Comparison of ENCODE assay signal across 1 cellular context in genomic region chr22:50270302-50271010, GRCh38.
TF ChIP-seq lines count a peak whose summit lies in the region.

TSS of gene MAPK11 (minus strand) at chr22:50270380. CDS start at chr22:50270292, 88 bp downstream.

TF ChIP-seq in HEK293, 187 proteins besides CTCF, POLR2A, EP300 and RAD21 (continued from another document):
- TF ChIP-seq ZNF639 (tag by site-specific recombination; IDR thresholded peaks at IDR 0.05), result no peak
- TF ChIP-seq ZNF394 (tag by site-specific recombination; IDR thresholded peaks at IDR 0.05; ENCODE audit: borderline replicate concordance), result no peak
- peak; percentile 41; the same call in 1 of the 2 replicates for TF ChIP-seq ZBTB10 (tag by site-specific recombination; IDR thresholded peaks at IDR 0.05)
- peak; percentile 67; the same call in 1 of the 2 replicates for TF ChIP-seq PRDM10 (tag by site-specific recombination; IDR thresholded peaks at IDR 0.05)
- no peak for TF ChIP-seq SETDB1 (IDR thresholded peaks at IDR 0.05; ENCODE audit: insufficient read length, low read length)
- peak; percentile 98 for TF ChIP-seq REST (tag by site-specific recombination; IDR thresholded peaks at IDR 0.05)
- no peak for TF ChIP-seq ZNF112 (tag by site-specific recombination; IDR thresholded peaks at IDR 0.05)
- TF ChIP-seq GLIS1 (tag by site-specific recombination; IDR thresholded peaks at IDR 0.05), result peak; percentile 43
- no peak for TF ChIP-seq ZNF626 (tag by site-specific recombination; IDR thresholded peaks at IDR 0.05)
- peak; percentile 70 for TF ChIP-seq PATZ1 (tag by site-specific recombination; IDR thresholded peaks at IDR 0.05)
- 0 out of 2 replicates have a peak, but pooled peaks have one; percentile 13 for TF ChIP-seq ZIC2 (tag by site-specific recombination; IDR thresholded peaks at IDR 0.05)
- no peak for TF ChIP-seq ZNF114 (tag by site-specific recombination; IDR thresholded peaks at IDR 0.05)
- no peak for TF ChIP-seq OSR2 (tag by site-specific recombination; IDR thresholded peaks at IDR 0.05)
- TF ChIP-seq ZBTB26 (tag by site-specific recombination; optimal IDR thresholded peaks at IDR 0.05), result peak; percentile 62
